Comparison of ENCODE assay signal across 10 cellular contexts in the genomic region with DNA sequence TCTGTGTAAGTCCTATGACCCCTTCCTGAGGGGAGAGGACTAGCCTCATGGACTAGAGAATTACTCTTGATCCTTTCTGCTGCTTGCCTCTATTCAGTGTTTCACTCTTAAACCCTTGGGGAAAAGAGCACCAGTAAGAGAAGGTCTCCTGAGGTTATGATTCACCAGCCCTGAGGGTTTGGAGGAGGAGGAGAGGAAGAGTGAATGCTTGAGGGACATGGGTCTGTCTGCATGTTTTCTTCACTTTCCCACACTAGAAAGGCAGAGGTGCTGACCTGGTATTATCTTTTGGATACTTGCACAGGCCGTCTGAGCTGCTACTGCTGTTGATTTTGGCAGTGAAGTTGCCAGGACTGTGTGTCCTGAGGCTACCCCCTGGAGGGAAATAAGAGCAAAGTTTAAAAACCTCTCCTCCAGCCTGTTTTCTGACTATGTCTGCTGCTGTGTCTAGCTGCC.
DNase-seq lines count a peak whose midpoint lies in the region; ATAC-seq, FAIRE-seq and TF ChIP-seq lines count a peak whose summit lies in the region.
"Had no signal": no experiment of that assay in that cellular context is flagged by ENCODE, and none has a peak within 500 bp of the region (broad histone marks: within the 10 kb centered on the region; RNA-seq: fewer than 3 reads in every experiment).

No MANE protein-coding gene starts in this region.

- TF ChIP-seq POLR2A in right lobe of liver (IDR thresholded peaks at IDR 0.05) (no peak), esophagus muscularis mucosa (IDR thresholded peaks at IDR 0.05; ENCODE audit: low read depth) (no peak)

- no peak overlapping the region for H3K4me3 Mint-ChIP-seq in astrocyte (ENCODE audit: unreplicated experiment)
- H3K4me3 Mint-ChIP-seq in endodermal cell: no peak overlapping the region
- H3K4me3 Mint-ChIP-seq: stimulated activated naive CD8-positive, alpha-beta T cell treated with anti-CD3 and anti-CD28 coated beads, Interleukin-15, Interleukin-2, amounts not matched to agents 100 ng/mL and 50 ng/mL, for 24 hours had no signal

- H2AFZ ChIP-seq in astrocyte (ENCODE audit: low read depth, low read length): no peak overlapping the region

- H3K27ac Mint-ChIP-seq in astrocyte (ENCODE audit: unreplicated experiment): peak overlapping the region; percentile 81
- H3K27ac Mint-ChIP-seq in endodermal cell: no peak overlapping the region
- H3K27ac Mint-ChIP-seq: stimulated activated naive CD8-positive, alpha-beta T cell treated with anti-CD3 and anti-CD28 coated beads, Interleukin-15, Interleukin-2, amounts not matched to agents 100 ng/mL and 50 ng/mL, for 24 hours had no signal

- H3K9me3 ChIP-seq in astrocyte (ENCODE audit: insufficient read depth, low read depth, low read length) (no peaks in the 10 kb centered on the region), right lobe of liver (no peaks in the 10 kb centered on the region), endodermal cell (ENCODE audit: control insufficient read depth, low read length) (no peaks in the 10 kb centered on the region), esophagus muscularis mucosa (no peaks in the 10 kb centered on the region)
- H3K9me3 ChIP-seq: lower lobe of right lung had no signal

- H3K4me1 ChIP-seq in astrocyte (ENCODE audit: insufficient read depth, low read length) (peaks cover 10% of the 10 kb centered on the region), right lobe of liver (peaks cover 0 to 13% (median 5%) of the 10 kb centered on the region in 4 donors), endodermal cell (ENCODE audit: control insufficient read depth, insufficient read depth, low read length) (no peaks in the 10 kb centered on the region), esophagus muscularis mucosa (peaks cover 7 to 9% (median 8%) of the 10 kb centered on the region in 4 donors)
- H3K4me1 ChIP-seq: lower lobe of right lung had no signal

- no peak for FAIRE-seq in astrocyte (lab: Jason Lieb, UNC)

- H3K27me3 ChIP-seq in astrocyte (ENCODE audit: insufficient read depth, low read length) (no peaks in the 10 kb centered on the region), right lobe of liver (no peaks in the 10 kb centered on the region), endodermal cell (ENCODE audit: control insufficient read depth, insufficient read depth, low read length, poor library complexity, severe bottlenecking) (no peaks in the 10 kb centered on the region), esophagus muscularis mucosa (no peaks in the 10 kb centered on the region)

- ATAC-seq in HG03097 (IDR thresholded peaks at IDR 0.05; ENCODE audit: low FRiP score, unreplicated experiment) (peak; percentile 78), right lobe of liver (peak; percentile 100)
- ATAC-seq: lower lobe of right lung had no signal

- no peak for TF ChIP-seq EP300 in esophagus muscularis mucosa (IDR thresholded peaks at IDR 0.05)

- intact Hi-C loops in right lobe of liver (cut with DNase I) (no loop called here), esophagus muscularis mucosa (cut with DNase I) (no loop called here)

- peaks cover 16% of the 10 kb centered on the region for H3K4me1 Mint-ChIP-seq in astrocyte (ENCODE audit: low read depth, unreplicated experiment)
- peaks cover 8% of the 10 kb centered on the region for H3K4me1 Mint-ChIP-seq in endodermal cell

- H3K79me2 ChIP-seq in astrocyte (ENCODE audit: insufficient read depth, low read length): no peaks in the 10 kb centered on the region

- WGBS in right lobe of liver (ENCODE audit: insufficient coverage, low coverage, low lambda C conversion rate, missing lambda C conversion rate): 0% methylated on average over 1 of the region's 1 CpG
- 76% methylated on average over 1 of the region's 1 CpG; no CpG with 5 or more reads in 1 of the 2 experiments for WGBS in endodermal cell (ENCODE audit: insufficient coverage in 1 of 2, insufficient read length in 1 of 2), 2 experiments
- WGBS in esophagus muscularis mucosa: 29% methylated on average over 1 of the region's 1 CpG

- no peak for TF ChIP-seq CTCF in astrocyte (IDR thresholded peaks at IDR 0.05; ENCODE audit: insufficient read depth, low read depth, low read length)
- peak in 2 of 4 donors; percentile 22 for TF ChIP-seq CTCF in right lobe of liver (IDR thresholded peaks at IDR 0.05)
- no peak for TF ChIP-seq CTCF in endodermal cell (conservative IDR thresholded peaks at IDR 0.05)
- TF ChIP-seq CTCF in esophagus muscularis mucosa (IDR thresholded peaks at IDR 0.05): no peak

- H3K27ac ChIP-seq in astrocyte (ENCODE audit: low read depth, low read length): peak overlapping the region; percentile 50
- H3K27ac ChIP-seq in right lobe of liver: peak overlapping the region in 1 of 3 donors; percentile 43
- H3K27ac ChIP-seq in endodermal cell (ENCODE audit: low read depth, low read length): no peak overlapping the region
- peak overlapping the region in 2 of 4 donors; percentile 30 to 37 for H3K27ac ChIP-seq in esophagus muscularis mucosa (replicated peaks in 1 of 4)
- H3K27ac ChIP-seq: lower lobe of right lung had no signal

- peak overlapping the region; percentile 24 for H3K9ac ChIP-seq in astrocyte (ENCODE audit: low read length)
- H3K9ac ChIP-seq in endodermal cell (ENCODE audit: extremely low read depth, low read length, poor library complexity, severe bottlenecking): no peak overlapping the region

- H3K27me3 Mint-ChIP-seq in astrocyte (ENCODE audit: low read depth, unreplicated experiment) (no peaks in the 10 kb centered on the region), endodermal cell (ENCODE audit: insufficient read depth) (no peaks in the 10 kb centered on the region)
- H3K27me3 Mint-ChIP-seq: stimulated activated naive CD8-positive, alpha-beta T cell treated with anti-CD3 and anti-CD28 coated beads, Interleukin-15, Interleukin-2, amounts not matched to agents 100 ng/mL and 50 ng/mL, for 24 hours had no signal

- H3K36me3 Mint-ChIP-seq in astrocyte (ENCODE audit: low read depth, unreplicated experiment): no peaks in the 10 kb centered on the region
- H3K36me3 Mint-ChIP-seq in endodermal cell (ENCODE audit: low read depth): no peaks in the 10 kb centered on the region

- H3K4me3 ChIP-seq in astrocyte (ENCODE audit: insufficient read depth, low read depth, low read length) (no peak overlapping the region), right lobe of liver (no peak overlapping the region), endodermal cell (ENCODE audit: low read length) (no peak overlapping the region), esophagus muscularis mucosa (no peak overlapping the region)
- H3K4me3 ChIP-seq: lower lobe of right lung had no signal

- H3K36me3 ChIP-seq in astrocyte (ENCODE audit: insufficient read depth, low read length): no peaks in the 10 kb centered on the region
- H3K36me3 ChIP-seq in right lobe of liver: no peaks in the 10 kb centered on the region
- H3K36me3 ChIP-seq in endodermal cell (ENCODE audit: control insufficient read depth, insufficient read depth, low read length): no peaks in the 10 kb centered on the region
- peaks cover 0 to 8% (median 0%) of the 10 kb centered on the region in 4 donors for H3K36me3 ChIP-seq in esophagus muscularis mucosa
- H3K36me3 ChIP-seq: lower lobe of right lung had no signal

- H3K4me2 ChIP-seq in astrocyte (ENCODE audit: low read length): peak overlapping the region; percentile 66

- DNase-seq in DMS 273 (lab: John Stamatoyannopoulos, UW; ENCODE audit: unreplicated experiment) (peak; percentile 56), astrocyte (ENCODE audit: low read depth) (peak; percentile 88), right lobe of liver (peak; percentile 34 to 81 (median 65)), endodermal cell (no peak), esophagus muscularis mucosa (ENCODE audit: extremely low spot score) (no peak), GM19238 (ENCODE audit: insufficient read length, low spot score) (no peak), GF-D8 (lab: John Stamatoyannopoulos, UW) (no peak)
- DNase-seq: lower lobe of right lung had no signal

- H3K9me3 Mint-ChIP-seq in astrocyte (ENCODE audit: unreplicated experiment): no peaks in the 10 kb centered on the region
- no peaks in the 10 kb centered on the region for H3K9me3 Mint-ChIP-seq in endodermal cell
- H3K9me3 Mint-ChIP-seq: stimulated activated naive CD8-positive, alpha-beta T cell treated with anti-CD3 and anti-CD28 coated beads, Interleukin-15, Interleukin-2, amounts not matched to agents 100 ng/mL and 50 ng/mL, for 24 hours had no signal

- no peaks in the 10 kb centered on the region for H4K20me1 ChIP-seq in astrocyte (ENCODE audit: insufficient read depth, low read length)

Comparison
In these comparisons a context has a peak if more than half of its experiments do, and no peak if none do; other contexts are left out.
1. DNase-seq: peak in DMS 273 (single experiment), astrocyte (single experiment) and right lobe of liver (3 of 3); none in endodermal cell (single experiment), esophagus muscularis mucosa (single experiment), GM19238 (single experiment) and GF-D8 (single experiment).